Comparison of ENCODE assay signal across 1 cellular context in the genomic region with DNA sequence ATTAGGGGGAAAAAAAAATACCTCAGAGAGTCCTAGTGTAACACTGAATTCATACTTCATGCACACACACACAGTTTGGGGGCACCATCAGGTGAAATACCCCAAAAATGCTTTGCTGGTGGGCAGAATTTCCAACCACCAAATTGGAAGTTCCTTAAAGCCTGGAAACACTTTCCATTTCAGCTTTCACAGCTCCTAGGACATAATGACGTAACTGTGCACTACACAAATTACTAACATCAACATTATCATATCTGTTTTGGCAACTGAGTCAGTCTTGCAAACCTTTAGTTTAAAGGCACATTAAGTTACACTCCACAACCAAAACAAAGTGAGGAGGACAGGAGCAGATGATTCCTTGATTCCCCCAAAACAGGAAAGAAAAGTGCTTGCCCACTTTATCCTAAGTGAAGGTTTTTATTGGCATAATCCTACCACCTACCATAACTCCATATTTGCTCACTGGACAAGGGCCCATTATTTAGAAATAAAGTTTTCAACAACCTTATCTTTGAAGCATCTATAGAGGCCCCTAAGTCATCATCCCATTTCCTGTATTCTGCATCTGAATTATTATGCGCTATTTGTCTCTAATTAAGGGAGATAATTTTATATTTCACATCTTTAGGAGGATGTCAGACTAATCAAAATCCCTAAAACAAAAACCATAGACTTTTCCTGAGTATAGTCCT.
TF ChIP-seq lines count a peak whose summit lies in the region.

No MANE protein-coding gene starts in this region.

TF ChIP-seq in GM12878, 131 proteins besides CTCF, POLR2A, EP300 and RAD21:
- TF ChIP-seq EED (IDR thresholded peaks at IDR 0.05; ENCODE audit: low read depth) (peak; percentile 84), MTA2 (IDR thresholded peaks at IDR 0.05; ENCODE audit: low read depth) (no peak), ZBTB40 (IDR thresholded peaks at IDR 0.05; ENCODE audit: borderline replicate concordance) (peak; percentile 80), DPF2 (IDR thresholded peaks at IDR 0.05) (0 out of 2 replicates have a peak, but pooled peaks have one; percentile 17), ATF7 (IDR thresholded peaks at IDR 0.05; ENCODE audit: low read depth) (peak; percentile 89), JUNB (IDR thresholded peaks at IDR 0.05) (peak; percentile 76), IKZF2 (IDR thresholded peaks at IDR 0.05) (peak; percentile 83 to 85), CREB1 (IDR thresholded peaks at IDR 0.05; ENCODE audit: low read depth) (0 out of 2 replicates have a peak, but pooled peaks have one; percentile 52), EGR1 (IDR thresholded peaks at IDR 0.05; ENCODE audit: borderline replicate concordance in 1 of 2, low read depth in 2 of 2, low read length in 2 of 2) (no peak), IKZF1 (conservative IDR thresholded peaks at IDR 0.05) (peak; percentile 68; the same call in 1 of the 2 replicates), BCL11A (IDR thresholded peaks at IDR 0.05; ENCODE audit: low read depth, low read length) (0 out of 2 replicates have a peak, but pooled peaks have one; percentile 16), ATF2 (IDR thresholded peaks at IDR 0.05; ENCODE audit: low read length) (peak; percentile 48; the same call in 1 of the 2 replicates), RB1 (IDR thresholded peaks at IDR 0.05; ENCODE audit: borderline replicate concordance) (no peak), E4F1 (IDR thresholded peaks at IDR 0.05; ENCODE audit: borderline replicate concordance, partially characterized antibody) (no peak), PAX8 (IDR thresholded peaks at IDR 0.05) (no peak), NFIC (IDR thresholded peaks at IDR 0.05; ENCODE audit: low read depth, low read length) (peak; percentile 50), YBX1 (IDR thresholded peaks at IDR 0.05) (no peak), ZBTB11 (CRISPR knock-in tag; IDR thresholded peaks at IDR 0.05) (no peak)
- TF ChIP-seq, protein P1, sequence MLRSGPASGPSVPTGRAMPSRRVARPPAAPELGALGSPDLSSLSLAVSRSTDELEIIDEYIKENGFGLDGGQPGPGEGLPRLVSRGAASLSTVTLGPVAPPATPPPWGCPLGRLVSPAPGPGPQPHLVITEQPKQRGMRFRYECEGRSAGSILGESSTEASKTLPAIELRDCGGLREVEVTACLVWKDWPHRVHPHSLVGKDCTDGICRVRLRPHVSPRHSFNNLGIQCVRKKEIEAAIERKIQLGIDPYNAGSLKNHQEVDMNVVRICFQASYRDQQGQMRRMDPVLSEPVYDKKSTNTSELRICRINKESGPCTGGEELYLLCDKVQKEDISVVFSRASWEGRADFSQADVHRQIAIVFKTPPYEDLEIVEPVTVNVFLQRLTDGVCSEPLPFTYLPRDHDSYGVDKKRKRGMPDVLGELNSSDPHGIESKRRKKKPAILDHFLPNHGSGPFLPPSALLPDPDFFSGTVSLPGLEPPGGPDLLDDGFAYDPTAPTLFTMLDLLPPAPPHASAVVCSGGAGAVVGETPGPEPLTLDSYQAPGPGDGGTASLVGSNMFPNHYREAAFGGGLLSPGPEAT (IDR thresholded peaks at IDR 0.05; ENCODE audit: low read depth) = 0 out of 2 replicates have a peak, but pooled peaks have one; percentile 27
